19 cellular contexts compared by ENCODE assay signal in the genomic region with DNA sequence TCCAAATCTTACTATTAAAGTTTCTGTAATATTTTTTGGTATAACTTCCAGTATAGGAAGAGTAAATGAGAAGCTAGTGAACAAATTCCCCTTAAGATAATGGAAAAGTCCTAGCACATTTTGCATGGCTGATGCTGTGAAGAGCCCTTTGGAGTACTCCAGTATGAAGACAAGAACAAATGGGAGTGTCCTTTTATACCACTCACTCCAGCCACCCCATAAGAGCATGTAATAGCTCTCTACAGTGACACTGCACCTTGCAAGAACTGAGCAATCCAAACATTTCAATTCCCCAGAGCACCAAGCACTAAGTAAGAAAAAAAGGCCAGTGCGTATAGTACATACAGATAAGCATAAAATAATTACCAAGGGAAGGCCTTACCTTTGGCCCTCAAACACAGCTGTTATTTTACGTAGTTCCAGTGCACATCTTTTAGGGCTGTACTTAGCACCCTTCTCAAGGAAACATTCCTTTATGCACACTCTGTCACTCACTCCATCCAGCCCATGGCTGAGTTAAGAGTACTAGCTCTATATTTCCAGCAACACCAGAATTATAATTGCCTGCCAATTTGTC.
"Had no signal": no experiment of that assay in that cellular context is flagged by ENCODE, and none has a peak within 500 bp of the region (broad histone marks: within the 10 kb centered on the region; RNA-seq: fewer than 3 reads in every experiment).

No MANE protein-coding gene starts in this region.

- DNase-seq: activated CD4-positive, alpha-beta memory T cell treated with anti-CD3 and anti-CD28 coated beads, Interleukin-2, amount 10 ng/mL, durations not matched to agents 7 days and 5 days; activated CD4-positive, alpha-beta T cell treated with anti-CD3 and anti-CD28 coated beads for 48 hours; activated CD4-positive, CD25-positive, alpha-beta regulatory T cell; activated naive CD4-positive, alpha-beta T cell treated with anti-CD3 and anti-CD28 coated beads for 36 hours; activated T-cell treated with anti-CD3 and anti-CD28 coated beads, Interleukin-2, amount 50 U/mL, for 1 hour; body of pancreas; central memory CD4-positive, alpha-beta T cell; foreskin melanocyte; hypothalamus; islet precursor cell; mammary epithelial cell; midbrain; nephron progenitor cell; nucleus accumbens; stimulated activated CD4-positive, alpha-beta T cell treated with anti-CD3 and anti-CD28 coated beads, Interleukin-4, amount 100 ng/mL, for 4 hours had no signal

- H3K4me3 ChIP-seq: body of pancreas, thoracic aorta had no signal

- H3K27ac ChIP-seq: body of pancreas, thoracic aorta had no signal

- H3K27me3 ChIP-seq: body of pancreas had no signal

- ATAC-seq: activated T-helper 17 cell treated with anti-CD3 and anti-CD28 coated beads, Interleukin-2, amount 50 U/mL, for 72 hours; body of pancreas; sciatic nerve; stimulated activated memory B cell treated with anti-CD40 and anti-IgM and Interleukin-4, amounts not matched to agents 10 μg/mL and 1 μg/mL and 100 μg/mL, for 72 hours had no signal

- H3K9me3 ChIP-seq: body of pancreas, thoracic aorta had no signal

- H3K36me3 ChIP-seq: thoracic aorta had no signal
